8 cellular contexts compared by ENCODE assay signal in genomic region chr11:122882809-122883681, GRCh38. TPM values are rescaled to one million over a fixed set of nuclear protein-coding genes. Genes with fewer than 3 reads are reported as not detected.
DNase-seq lines count a peak whose midpoint lies in the region; ATAC-seq lines count a peak whose summit lies in the region.

No MANE protein-coding gene starts in this region.

- peak overlapping the region; percentile 64 for H3K4me3 ChIP-seq in effector memory CD4-positive, alpha-beta T cell (ENCODE audit: insufficient read depth, low read depth, low read length, poor library complexity, severe bottlenecking)

- H3K36me3 ChIP-seq in effector memory CD4-positive, alpha-beta T cell (ENCODE audit: control insufficient read depth, insufficient read depth, low read length): no peaks in the 10 kb centered on the region

- H3K4me1 ChIP-seq in effector memory CD4-positive, alpha-beta T cell (ENCODE audit: control insufficient read depth, insufficient read depth, low read length, poor library complexity, severe bottlenecking): peaks cover 3% of the 10 kb centered on the region

- no peaks in the 10 kb centered on the region for H3K9me3 ChIP-seq in effector memory CD4-positive, alpha-beta T cell (ENCODE audit: control insufficient read depth, low read length)

- H3K27me3 ChIP-seq in effector memory CD4-positive, alpha-beta T cell (replicated peaks; ENCODE audit: control insufficient read depth, insufficient read depth, low read length, poor library complexity, severe bottlenecking): no peaks in the 10 kb centered on the region

- H3K27ac ChIP-seq in effector memory CD4-positive, alpha-beta T cell (ENCODE audit: insufficient read depth, low read length, poor library complexity, severe bottlenecking): peak overlapping the region; percentile 51

- DNase-seq in AG08395 (ENCODE audit: low spot score) (peak; percentile 68), NCI-H1417 treated with DMSO at 0.1 percent for 48 hours (lab: John Stamatoyannopoulos, UW) (peak; percentile 73), lung microvascular endothelial cell (ENCODE audit: low read depth in 2 of 2) (peak; percentile 21 to 59)
- peak; percentile 47 to 59 for DNase-seq in activated CD4-positive, alpha-beta T cell treated with anti-CD3 and anti-CD28 coated beads, Interleukin-2, amount 50 U/mL, for 48 hours
- peak; percentile 28 to 33 (median 30) for DNase-seq in effector memory CD4-positive, alpha-beta T cell
- peak in 2 of 3 donors; percentile 15 to 41 for DNase-seq in stimulated activated CD4-positive, alpha-beta T cell treated with anti-CD3 and anti-CD28 coated beads, TNF-alpha, amount 100 ng/mL, for 48 hours (ENCODE audit: low read depth in 3 of 3)

- peak; percentile 60 for ATAC-seq in GM19455 (IDR thresholded peaks at IDR 0.05; ENCODE audit: unreplicated experiment)
- ATAC-seq in HG02840 (IDR thresholded peaks at IDR 0.05; ENCODE audit: low FRiP score, unreplicated experiment): no peak

RNA-seq across cellular contexts. Expression of gene JHY, which starts 0.5 kb away (rescaled TPM):
- total RNA-seq in lung microvascular endothelial cell: 0.20 and 0.65 TPM in 2 replicates

RNA-seq across cellular contexts. Expression of gene CRTAM, which starts 44.7 kb away (rescaled TPM):
- total RNA-seq in lung microvascular endothelial cell: not detected in 2 replicates
